8 cellular contexts compared by ENCODE assay signal in the genomic region with DNA sequence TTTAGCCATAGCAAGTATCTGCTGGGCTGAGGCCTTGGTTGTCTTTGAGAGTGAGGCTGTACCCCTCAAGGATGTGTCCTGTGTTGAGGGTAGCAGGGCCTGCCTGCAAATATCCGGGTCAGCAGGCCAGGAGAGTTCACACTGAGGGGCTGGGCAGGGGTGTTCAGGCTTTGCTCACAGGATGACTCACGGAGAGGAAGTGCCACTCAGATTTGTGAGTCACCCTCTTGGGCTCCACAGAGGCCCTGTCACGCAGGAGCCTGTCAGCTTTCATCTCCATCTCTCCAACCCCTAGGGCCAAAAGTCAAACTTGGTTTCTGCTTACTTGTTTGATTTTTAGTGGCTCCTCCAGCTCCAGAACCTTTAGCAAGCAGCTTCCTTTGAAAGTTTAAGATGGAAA.
A peak's percentile ranks its signal among the peaks of the same experiment; 100 is the strongest.
DNase-seq lines count a peak whose midpoint lies in the region; ATAC-seq and TF ChIP-seq lines count a peak whose summit lies in the region.

No MANE protein-coding gene starts in this region.

- TF ChIP-seq CTCF in thyroid gland (IDR thresholded peaks at IDR 0.05) (no peak), MM.1S (IDR thresholded peaks at IDR 0.05; ENCODE audit: low read length) (no peak)

- H3K9ac ChIP-seq in MM.1S (ENCODE audit: low read length) = no peak overlapping the region

- WGBS in thyroid gland, 2 donors = 41 to 50% methylated on average over 3 of the region's 3 CpGs

- H3F3A ChIP-seq in MM.1S (ENCODE audit: insufficient read depth, low read length) = no peaks in the 10 kb centered on the region

- ATAC-seq in HG03103 (IDR thresholded peaks at IDR 0.05; ENCODE audit: low read depth, unreplicated experiment) = peak; percentile 97

- TF ChIP-seq POLR2A in GM19099 (IDR thresholded peaks at IDR 0.05; ENCODE audit: extremely low read depth, insufficient read length, low read depth) (peak; percentile 23), thyroid gland (IDR thresholded peaks at IDR 0.05) (no peak)

- in situ Hi-C loops in ACHN (cut with HindIII; ENCODE audit: low pct_ligation_motif_present, low pct_unique_long_range_greater_than_20kb, low sequenced_read_pairs) = no loop called here

- peak; percentile 77 for DNase-seq in ACHN
- DNase-seq in SJSA1 (ENCODE audit: low read depth in 1 of 2, low spot score in 2 of 2) = peak; percentile 80 to 90
- DNase-seq in astrocyte of the hippocampus (ENCODE audit: low read depth, low spot score) = peak; percentile 88
- peak; percentile 11 for DNase-seq in medulla oblongata (ENCODE audit: extremely low spot score)
- peak; percentile 25 to 26 for DNase-seq in thyroid gland
- no peak for DNase-seq in MM.1S

- intact Hi-C loops in thyroid gland (cut with DNase I) = no loop called here

- no peak overlapping the region for H3K4me3 ChIP-seq in SJSA1
- no peak overlapping the region for H3K4me3 ChIP-seq in thyroid gland (replicated peaks in 1 of 3)
- no peak overlapping the region for H3K4me3 ChIP-seq in MM.1S (ENCODE audit: low read length)

- H3K36me3 ChIP-seq in SJSA1 (no peaks in the 10 kb centered on the region), thyroid gland (no peaks in the 10 kb centered on the region), MM.1S (replicated peaks; ENCODE audit: insufficient read depth, low read length) (no peaks in the 10 kb centered on the region)

- peaks cover 49% of the 10 kb centered on the region for H3K4me1 ChIP-seq in SJSA1 (replicated peaks)
- H3K4me1 ChIP-seq in thyroid gland = peaks cover 0 to 8% of the 10 kb centered on the region in 2 donors
- H3K4me1 ChIP-seq in MM.1S (ENCODE audit: low read length) = no peaks in the 10 kb centered on the region

- no peak overlapping the region for H2AFZ ChIP-seq in MM.1S (ENCODE audit: low read length)

- H3K4me2 ChIP-seq in MM.1S (ENCODE audit: low read depth, low read length) = no peak overlapping the region

- H3K9me2 ChIP-seq in MM.1S (replicated peaks; ENCODE audit: insufficient read depth, low read length) = no peaks in the 10 kb centered on the region

- no peaks in the 10 kb centered on the region for H3K79me2 ChIP-seq in MM.1S (ENCODE audit: low read length)

- H3K27ac ChIP-seq in SJSA1 (peak overlapping the region; percentile 85), thyroid gland (no peak overlapping the region), MM.1S (ENCODE audit: low read length) (no peak overlapping the region)

- no peaks in the 10 kb centered on the region for H3K9me3 ChIP-seq in SJSA1 (replicated peaks)
- H3K9me3 ChIP-seq in thyroid gland = no peaks in the 10 kb centered on the region
- no peaks in the 10 kb centered on the region for H3K9me3 ChIP-seq in MM.1S (replicated peaks; ENCODE audit: insufficient read depth, low read length)

- no peaks in the 10 kb centered on the region for H3K27me3 ChIP-seq in SJSA1 (replicated peaks)
- H3K27me3 ChIP-seq in thyroid gland = no peaks in the 10 kb centered on the region
- H3K27me3 ChIP-seq in MM.1S (replicated peaks; ENCODE audit: insufficient read depth, low read length) = no peaks in the 10 kb centered on the region

- H4K20me1 ChIP-seq in MM.1S (ENCODE audit: insufficient read depth, low read length) = no peaks in the 10 kb centered on the region
